ENCODE assay signal across 29 cellular contexts in the genomic region with DNA sequence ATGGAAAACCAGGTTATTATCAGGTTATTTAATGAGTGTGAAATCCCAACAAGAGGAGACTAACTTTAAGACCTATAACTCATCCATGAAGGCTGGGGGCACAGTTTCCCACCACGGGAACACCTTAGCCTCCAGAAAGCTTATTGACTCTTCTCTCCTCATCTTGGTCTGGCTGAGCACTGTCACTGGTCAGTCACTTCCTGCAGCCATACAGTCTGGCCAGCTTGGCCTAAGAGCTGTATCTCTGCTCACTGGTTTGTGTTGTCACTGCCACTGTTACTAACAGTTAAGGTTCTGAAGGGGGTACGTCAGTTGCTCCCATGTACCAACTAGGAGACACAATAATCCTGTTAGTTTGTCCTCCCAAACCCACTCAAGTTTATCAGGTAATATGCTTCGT. TPM values are rescaled to one million over a fixed set of nuclear protein-coding genes. Genes with fewer than 3 reads are reported as not detected.
"Had no signal": no experiment of that assay in that cellular context is flagged by ENCODE, and none has a peak within 500 bp of the region (broad histone marks: within the 10 kb centered on the region; RNA-seq: fewer than 3 reads in every experiment).

No MANE protein-coding gene starts in this region.

- ATAC-seq: left colon; left lung; lower lobe of right lung; naive thymus-derived CD8-positive, alpha-beta T cell; pancreas; right cardiac atrium; sciatic nerve; stimulated activated naive B cell treated with anti-CD40 and anti-IgM and Interleukin-4, amounts not matched to agents 10 μg/mL and 1 μg/mL and 100 μg/mL, for 72 hours; stimulated activated naive CD8-positive, alpha-beta T cell treated with anti-CD3 and anti-CD28 coated beads, Interleukin-15, Interleukin-2, amounts not matched to agents 100 U/mL and 50 U/mL, for 24 hours had no signal

- H3K27ac ChIP-seq: left lung, lower lobe of right lung, pancreas, prostate gland, skin epidermis, stomach, testis, thyroid gland, transverse colon, upper lobe of left lung, vagina had no signal

- H3K36me3 ChIP-seq: left lung, lower lobe of right lung, pancreas, prostate gland, stomach, thyroid gland, transverse colon, upper lobe of left lung, vagina had no signal

- H3K4me3 ChIP-seq: left lung, lower lobe of right lung, pancreas, prostate gland, skin epidermis, stomach, testis, thyroid gland, transverse colon, upper lobe of left lung, vagina had no signal

- H3K9me3 ChIP-seq: left lung, lower lobe of right lung, pancreas, prostate gland, stomach, testis, thyroid gland, transverse colon, upper lobe of left lung, vagina had no signal

- H3K4me1 ChIP-seq: left lung, lower lobe of right lung, pancreas, prostate gland, stomach, testis, thyroid gland, transverse colon, upper lobe of left lung, vagina had no signal

- H3K27me3 ChIP-seq: left lung, pancreas, stomach, testis, thyroid gland, transverse colon, upper lobe of left lung, vagina had no signal

- DNase-seq: immature natural killer cell; kidney; left colon; left lung; lower lobe of right lung; mammary epithelial cell; mesenchymal stem cell; naive thymus-derived CD8-positive, alpha-beta T cell; nucleus accumbens; pancreas; posterior cingulate gyrus; retina; right cardiac atrium; stimulated activated CD4-positive, alpha-beta T cell treated with anti-CD3 and anti-CD28 coated beads, Interleukin-12 subunit alpha, Interleukin-12 subunit beta, amount 100 ng/mL, for 4 hours; stimulated activated CD4-positive, alpha-beta T cell treated with anti-CD3 and anti-CD28 coated beads, Interleukin-15, amount 100 ng/mL, for 24 hours; stimulated activated CD4-positive, alpha-beta T cell treated with anti-CD3 and anti-CD28 coated beads, Interleukin-2, amount 100 ng/mL, for 24 hours; stimulated activated CD4-positive, alpha-beta T cell treated with anti-CD3 and anti-CD28 coated beads, Interleukin-4, amount 100 ng/mL, for 1 hour; stimulated activated naive B cell treated with anti-CD40 and anti-IgM and Interleukin-4, amounts not matched to agents 10 μg/mL and 1 μg/mL and 100 μg/mL, for 72 hours; stimulated activated naive CD8-positive, alpha-beta T cell treated with anti-CD3 and anti-CD28 coated beads, Interleukin-15, Interleukin-2, amounts not matched to agents 100 U/mL and 50 U/mL, for 24 hours; stomach; testis; thyroid gland; transverse colon; upper lobe of left lung had no signal

- FAIRE-seq: islet of Langerhans, kidney, pancreas had no signal

RNA-seq across cellular contexts. Expression of gene DDAH1, which starts 16.7 kb away (rescaled TPM):
- total RNA-seq: naive thymus-derived CD8-positive, alpha-beta T cell had no signal
- polyA plus RNA-seq: immature natural killer cell; naive thymus-derived CD8-positive, alpha-beta T cell had no signal
